8 cellular contexts compared by ENCODE assay signal in genomic region chr13:21139374-21139773, GRCh38. TPM values are rescaled to one million over a fixed set of nuclear protein-coding genes. Genes with fewer than 3 reads are reported as not detected.
DNase-seq lines count a peak whose midpoint lies in the region; ATAC-seq and TF ChIP-seq lines count a peak whose summit lies in the region.

No MANE protein-coding gene starts in this region.

- peaks cover 9% of the 10 kb centered on the region; the same call in 1 of the 2 replicates for H3F3A ChIP-seq in PC-9 (ENCODE audit: insufficient read depth, low read depth)

- H3K4me3 ChIP-seq in DND-41 (ENCODE audit: low read depth in 1 of 2, low read length in 2 of 2) (peak overlapping the region; percentile 82 to 95; a peak in 3 of 4 replicates), PC-9 (peak overlapping the region; percentile 80), trophoblast cell (ENCODE audit: low read depth, low read length) (no peak overlapping the region)

- no peak overlapping the region for H3K4ac ChIP-seq in trophoblast cell (ENCODE audit: low read depth, low read length)

- H3K4me1 ChIP-seq in DND-41 (ENCODE audit: insufficient read depth, low read length) (peaks cover 40% of the 10 kb centered on the region), PC-9 (replicated peaks; ENCODE audit: insufficient read depth) (peaks cover 19% of the 10 kb centered on the region), trophoblast cell (ENCODE audit: control insufficient read depth in 1 of 2, insufficient read depth in 2 of 2, low read length in 2 of 2) (no peaks in the 10 kb centered on the region)

- H4K20me1 ChIP-seq in DND-41 (ENCODE audit: insufficient read depth, low read length): peaks cover 31% of the 10 kb centered on the region
- peaks cover 17% of the 10 kb centered on the region for H4K20me1 ChIP-seq in PC-9 (ENCODE audit: insufficient read depth)

- peak overlapping the region; percentile 66 for H4K12ac ChIP-seq in trophoblast cell (ENCODE audit: low read depth, low read length)

- POLR2A ChIA-PET in PC-9 (lab: Charles Lee; ENCODE audit: unreplicated experiment): no interaction called here

- CTCF ChIA-PET in PC-9 (lab: Charles Lee): no interaction called here

- DNase-seq in DND-41 (no peak), PC-9 (no peak), epithelial cell of prostate (ENCODE audit: low read depth, low spot score) (no peak), trophoblast cell (no peak), mucosa of gallbladder (ENCODE audit: low spot score) (no peak), retina (no peak)

- no peak overlapping the region for H2BK5ac ChIP-seq in trophoblast cell (ENCODE audit: low read depth, low read length, poor library complexity)

- H3K27me3 ChIP-seq in DND-41 (ENCODE audit: insufficient read depth, low read length, poor library complexity) (peaks cover 4% of the 10 kb centered on the region), PC-9 (ENCODE audit: insufficient read depth, low read depth) (no peaks in the 10 kb centered on the region), trophoblast cell (ENCODE audit: insufficient read depth, low read length) (no peaks in the 10 kb centered on the region)

- H3K14ac ChIP-seq in trophoblast cell (ENCODE audit: low read length): no peak overlapping the region

- no peaks in the 10 kb centered on the region for H3K9me2 ChIP-seq in PC-9 (ENCODE audit: insufficient read depth)

- peak overlapping the region; percentile 96 for H3K9ac ChIP-seq in DND-41 (ENCODE audit: low read depth, low read length)
- H3K9ac ChIP-seq in trophoblast cell (ENCODE audit: low read length): no peak overlapping the region

- no peak overlapping the region for H2BK12ac ChIP-seq in trophoblast cell (ENCODE audit: low read length)

- no peak overlapping the region for H4K91ac ChIP-seq in trophoblast cell (ENCODE audit: low read depth, low read length)

- H4K8ac ChIP-seq in trophoblast cell (ENCODE audit: low read depth, low read length): peak overlapping the region; percentile 62

- peaks cover 47% of the 10 kb centered on the region for H3K79me2 ChIP-seq in DND-41 (ENCODE audit: insufficient read depth, low read length)
- peaks cover 39% of the 10 kb centered on the region for H3K79me2 ChIP-seq in PC-9 (ENCODE audit: low read depth)
- peaks cover 7% of the 10 kb centered on the region for H3K79me2 ChIP-seq in trophoblast cell (ENCODE audit: control insufficient read depth, insufficient read depth, low read length, poor library complexity)

- H3K4me2 ChIP-seq in DND-41 (ENCODE audit: insufficient read depth, low read length) (peak overlapping the region; percentile 60), PC-9 (peak overlapping the region; percentile 83), trophoblast cell (ENCODE audit: low read length) (peak overlapping the region; percentile 54)

- H3K18ac ChIP-seq in trophoblast cell (ENCODE audit: low read length): no peak overlapping the region

- no peak for ATAC-seq in DND-41 (ENCODE audit: insufficient read depth, low read depth)
- no peak for ATAC-seq in GM21723 (IDR thresholded peaks at IDR 0.05; ENCODE audit: unreplicated experiment)
- no peak for ATAC-seq in HG02870 (IDR thresholded peaks at IDR 0.05; ENCODE audit: unreplicated experiment)

- peak overlapping the region; percentile 80 for H2AFZ ChIP-seq in DND-41 (ENCODE audit: low read depth, low read length)
- H2AFZ ChIP-seq in PC-9: peak overlapping the region; percentile 88
- H2AFZ ChIP-seq in trophoblast cell (ENCODE audit: insufficient read depth, low read length, poor library complexity): no peak overlapping the region

- peak overlapping the region; percentile 84 for H3K27ac ChIP-seq in DND-41 (ENCODE audit: low read length)
- H3K27ac ChIP-seq in PC-9: peak overlapping the region; percentile 76
- H3K27ac ChIP-seq in epithelial cell of prostate: peak overlapping the region; percentile 61
- H3K27ac ChIP-seq in trophoblast cell (ENCODE audit: low read depth, low read length): no peak overlapping the region

- no peaks in the 10 kb centered on the region for H3K9me3 ChIP-seq in DND-41 (ENCODE audit: insufficient read depth, low read length, severe bottlenecking)
- H3K9me3 ChIP-seq in PC-9 (ENCODE audit: insufficient read depth, low read depth): no peaks in the 10 kb centered on the region
- H3K9me3 ChIP-seq in trophoblast cell (ENCODE audit: insufficient read depth, low read depth, low read length): no peaks in the 10 kb centered on the region

- H3K23ac ChIP-seq in trophoblast cell (ENCODE audit: low read length): no peak overlapping the region

- no peak overlapping the region for H2BK120ac ChIP-seq in trophoblast cell (ENCODE audit: insufficient read depth, low read length, poor library complexity)

- no TSS peak for BruUV-seq in PC-9 (replicated peaks; lab: Mats Ljungman, UMichigan)

- no CpG with 5 or more reads among the region's 12 CpGs for WGBS in trophoblast cell (ENCODE audit: extremely low coverage, insufficient coverage, insufficient read length)

- peaks cover 6% of the 10 kb centered on the region for H3K79me1 ChIP-seq in trophoblast cell (ENCODE audit: low read length)

- intact Hi-C loops in PC-9 (cut with micrococcal nuclease; ENCODE audit: unreplicated experiment): no loop called here

- no peak overlapping the region for H2AK5ac ChIP-seq in trophoblast cell (ENCODE audit: low read length)

- H3K36me3 ChIP-seq in DND-41 (ENCODE audit: insufficient read depth, low read length): peaks cover 36% of the 10 kb centered on the region
- peaks cover 10% of the 10 kb centered on the region for H3K36me3 ChIP-seq in PC-9 (ENCODE audit: low read depth)
- H3K36me3 ChIP-seq in trophoblast cell (ENCODE audit: control insufficient read depth in 1 of 2, insufficient read depth in 2 of 2, low read length in 2 of 2): peaks cover 2 to 7% of the 10 kb centered on the region in 2 experiments

- no peak for TF ChIP-seq CTCF in DND-41 (IDR thresholded peaks at IDR 0.05; ENCODE audit: borderline replicate concordance, extremely low read depth, low read length, poor library complexity, severe bottlenecking)
- TF ChIP-seq CTCF in PC-9 (conservative IDR thresholded peaks at IDR 0.05): no peak

RNA-seq across cellular contexts. Expression of gene SAP18, which starts 0.5 kb away (rescaled TPM):
- total RNA-seq in PC-9 (2021) (130 and 135 TPM in 2 replicates), mucosa of gallbladder (198 TPM)
- 211 and 229 TPM in 2 replicates for polyA plus RNA-seq in trophoblast cell (2013)

RNA-seq across cellular contexts. Expression of gene SKA3, which starts 37.0 kb away (rescaled TPM):
- 12.5 and 18.9 TPM in 2 replicates for total RNA-seq in PC-9 (2021)
- polyA plus RNA-seq in trophoblast cell (2013): 23.1 and 24.4 TPM in 2 replicates
- total RNA-seq in mucosa of gallbladder: 1.2 TPM

RNA-seq across cellular contexts. Expression of gene MRPL57, which starts 37.1 kb away (rescaled TPM):
- total RNA-seq in PC-9 (2021) (11.0 TPM in 2 replicates), mucosa of gallbladder (19.4 TPM)
- polyA plus RNA-seq in trophoblast cell (2013): 21.4 and 22.0 TPM in 2 replicates
